ENCODE assay signal across 8 cellular contexts in the genomic region with DNA sequence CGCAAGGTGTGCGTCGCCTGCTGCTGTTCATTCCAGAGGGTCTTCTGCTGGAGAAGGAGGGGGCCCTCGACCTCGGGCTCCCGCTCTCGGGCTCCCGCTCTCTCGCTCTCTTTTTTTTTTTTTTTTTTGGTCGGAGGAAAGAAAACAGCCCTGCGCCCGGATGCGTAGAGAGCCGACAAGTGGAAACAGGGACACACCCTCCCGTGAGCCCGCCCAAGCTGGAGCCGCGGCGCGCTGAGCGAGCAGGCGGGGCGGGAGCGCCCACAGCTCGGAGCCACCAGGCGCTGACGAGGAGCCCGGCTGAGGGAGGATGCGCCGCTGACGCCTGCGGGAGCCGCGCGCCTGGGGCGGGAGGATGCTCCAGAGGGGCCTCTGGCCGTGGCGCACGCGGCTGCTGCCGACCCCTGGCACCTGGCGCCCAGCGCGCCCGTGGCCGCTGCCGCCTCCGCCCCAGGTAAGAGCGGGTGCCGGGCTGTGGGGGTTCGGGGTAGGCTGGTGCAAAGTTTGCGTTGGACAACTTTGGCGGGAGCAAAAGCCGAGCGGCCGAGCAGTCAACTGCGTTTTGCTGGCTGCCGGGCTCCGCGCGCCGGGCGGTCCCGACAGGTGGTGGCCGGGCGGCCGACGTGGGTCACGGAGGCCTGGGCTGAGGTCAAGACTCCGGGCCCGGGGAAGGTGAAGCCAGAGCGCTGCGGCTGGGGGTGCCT. TPM values are rescaled to one million over a fixed set of nuclear protein-coding genes. Genes with fewer than 3 reads are reported as not detected.
DNase-seq lines count a peak whose midpoint lies in the region; ATAC-seq and TF ChIP-seq lines count a peak whose summit lies in the region.

A gene with protein sequence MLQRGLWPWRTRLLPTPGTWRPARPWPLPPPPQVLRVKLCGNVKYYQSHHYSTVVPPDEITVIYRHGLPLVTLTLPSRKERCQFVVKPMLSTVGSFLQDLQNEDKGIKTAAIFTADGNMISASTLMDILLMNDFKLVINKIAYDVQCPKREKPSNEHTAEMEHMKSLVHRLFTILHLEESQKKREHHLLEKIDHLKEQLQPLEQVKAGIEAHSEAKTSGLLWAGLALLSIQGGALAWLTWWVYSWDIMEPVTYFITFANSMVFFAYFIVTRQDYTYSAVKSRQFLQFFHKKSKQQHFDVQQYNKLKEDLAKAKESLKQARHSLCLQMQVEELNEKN (plus strand): TSS at position 264 of the 704 bp plus-strand sequence. CDS start 92 bp downstream, at position 356.

- H3K27ac Mint-ChIP-seq in naive thymus-derived CD4-positive, alpha-beta T cell = peak within 1 kb of the TSS; percentile 90 to 100 (median 98)
- H3K27ac Mint-ChIP-seq in stimulated activated memory B cell treated with anti-CD40 and anti-IgM and Interleukin-4, amounts not matched to agents 10 μg/mL and 1 μg/mL and 100 μg/mL, for 72 hours = peak within 1 kb of the TSS; percentile 90

- peak within 1 kb of the TSS; percentile 39; the same call in 1 of the 2 replicates for H3K27ac ChIP-seq in HUES64 (ENCODE audit: low read depth, low read length)
- peak within 1 kb of the TSS; percentile 96 for H3K27ac ChIP-seq in naive thymus-derived CD4-positive, alpha-beta T cell (ENCODE audit: low read depth, low read length)

- H3K27me3 Mint-ChIP-seq in naive thymus-derived CD4-positive, alpha-beta T cell = no peaks in the 10 kb centered on the region
- H3K27me3 Mint-ChIP-seq in stimulated activated memory B cell treated with anti-CD40 and anti-IgM and Interleukin-4, amounts not matched to agents 10 μg/mL and 1 μg/mL and 100 μg/mL, for 72 hours = no peaks in the 10 kb centered on the region

- H3K9me3 Mint-ChIP-seq in naive thymus-derived CD4-positive, alpha-beta T cell = peaks cover 0 to 3% (median 0%) of the 10 kb centered on the region in 11 donors
- H3K9me3 Mint-ChIP-seq in stimulated activated memory B cell treated with anti-CD40 and anti-IgM and Interleukin-4, amounts not matched to agents 10 μg/mL and 1 μg/mL and 100 μg/mL, for 72 hours = no peaks in the 10 kb centered on the region

- H3K36me3 Mint-ChIP-seq in naive thymus-derived CD4-positive, alpha-beta T cell = peaks cover 8 to 35% (median 22%) of the 10 kb centered on the region in 5 donors
- H3K36me3 Mint-ChIP-seq in stimulated activated memory B cell treated with anti-CD40 and anti-IgM and Interleukin-4, amounts not matched to agents 10 μg/mL and 1 μg/mL and 100 μg/mL, for 72 hours = no peaks in the 10 kb centered on the region

- CTCF ChIA-PET in naive thymus-derived CD4-positive, alpha-beta T cell (lab: Charles Lee) = interaction anchor here (0.6 to 3.2 kb wide), 10 partner anchors 12 to 286 kb away, joined by 3 to 14 read pairs (median 4); partner anchors contain the start of gene SEC24B

- no peaks in the 10 kb centered on the region for H3K36me3 ChIP-seq in HUES64 (ENCODE audit: insufficient read depth, low read length)
- peaks cover 0 to 11% (median 0%) of the 10 kb centered on the region in 3 experiments for H3K36me3 ChIP-seq in naive thymus-derived CD4-positive, alpha-beta T cell (ENCODE audit: control insufficient read depth in 2 of 3, insufficient read depth in 3 of 3, low read length in 3 of 3)

- WGBS in HUES64 = under 1% methylated on average over 73 of the region's 73 CpGs

- POLR2A ChIA-PET in naive thymus-derived CD4-positive, alpha-beta T cell (lab: Charles Lee) = interaction anchor here (0.6 to 4.7 kb wide), 27 partner anchors 9 to 942 kb away, joined by 3 to 66 read pairs (median 5); partner anchors contain the start of genes CASP6, GAR1, PLA2G12A and SEC24B

- H3K4me1 ChIP-seq in HUES64 (ENCODE audit: insufficient read depth, low read length) = peaks cover 13% of the 10 kb centered on the region
- H3K4me1 ChIP-seq in naive thymus-derived CD4-positive, alpha-beta T cell (ENCODE audit: control insufficient read depth in 2 of 2, insufficient read depth in 2 of 2, low read length in 2 of 2) = peaks cover 25 to 41% of the 10 kb centered on the region in 2 donors

- H3K4me1 Mint-ChIP-seq in naive thymus-derived CD4-positive, alpha-beta T cell = peaks cover 34 to 76% (median 58%) of the 10 kb centered on the region in 7 donors
- peaks cover 15% of the 10 kb centered on the region for H3K4me1 Mint-ChIP-seq in stimulated activated memory B cell treated with anti-CD40 and anti-IgM and Interleukin-4, amounts not matched to agents 10 μg/mL and 1 μg/mL and 100 μg/mL, for 72 hours

- H3K4me3 Mint-ChIP-seq in naive thymus-derived CD4-positive, alpha-beta T cell = peak within 1 kb of the TSS; percentile 89 to 100 (median 98)
- H3K4me3 Mint-ChIP-seq in stimulated activated memory B cell treated with anti-CD40 and anti-IgM and Interleukin-4, amounts not matched to agents 10 μg/mL and 1 μg/mL and 100 μg/mL, for 72 hours = peak within 1 kb of the TSS; percentile 89

- H3K9me3 ChIP-seq in HUES64 (ENCODE audit: insufficient read depth, low read depth, low read length) = no peaks in the 10 kb centered on the region
- H3K9me3 ChIP-seq in naive thymus-derived CD4-positive, alpha-beta T cell (ENCODE audit: control insufficient read depth in 2 of 3, low read length in 3 of 3) = no peaks in the 10 kb centered on the region

- H3K4me3 ChIP-seq in HUES64 (ENCODE audit: low read length) = peak within 1 kb of the TSS; percentile 67
- peak within 1 kb of the TSS; percentile 83 for H3K4me3 ChIP-seq in naive thymus-derived CD4-positive, alpha-beta T cell (ENCODE audit: low read length)

- ATAC-seq in GM21526 (IDR thresholded peaks at IDR 0.05; ENCODE audit: low FRiP score, unreplicated experiment) = peak; percentile 87
- ATAC-seq in naive thymus-derived CD4-positive, alpha-beta T cell = peak; percentile 96
- peak; percentile 97 for ATAC-seq in stimulated activated memory B cell treated with anti-CD40 and anti-IgM and Interleukin-4, amounts not matched to agents 10 μg/mL and 1 μg/mL and 100 μg/mL, for 72 hours

- DNase-seq in DMS114 treated with DMSO at 0.1 percent for 48 hours (lab: John Stamatoyannopoulos, UW; ENCODE audit: unreplicated experiment) (peak; percentile 41), fibroblast of gingiva (ENCODE audit: low read depth) (peak; percentile 89)
- peak; percentile 91 to 94 for DNase-seq in activated T-cell treated with anti-CD3 and anti-CD28 coated beads, Interleukin-2, amount 50 U/mL, for 48 hours
- DNase-seq in naive thymus-derived CD4-positive, alpha-beta T cell = peak; percentile 80 to 95 (median 93)

- peak within 1 kb of the TSS; percentile 85 for H3K9ac ChIP-seq in HUES64 (ENCODE audit: low read depth, low read length)

- intact Hi-C loops in naive thymus-derived CD4-positive, alpha-beta T cell (cut with micrococcal nuclease) = loop anchor here (1.0 to 10.0 kb wide), 13 partner anchors 11 to 1839 kb away; partner anchors contain the start of genes PAPSS1 (in 2 of the 2), RPL34 (in 2 of the 2), SEC24B (in 2 of the 2) and CASP6 (in 1 of the 2)

- H3K27me3 ChIP-seq in HUES64 (ENCODE audit: insufficient read depth, low read length) = peaks cover 22% of the 10 kb centered on the region; the same call in 1 of the 2 replicates
- H3K27me3 ChIP-seq in naive thymus-derived CD4-positive, alpha-beta T cell (ENCODE audit: control insufficient read depth in 2 of 2, insufficient read depth in 2 of 2, low read length in 2 of 2) = no peaks in the 10 kb centered on the region

TF ChIP-seq in PFSK-1, 5 proteins besides CTCF, POLR2A, EP300 and RAD21:
- TF ChIP-seq, protein P1, sequence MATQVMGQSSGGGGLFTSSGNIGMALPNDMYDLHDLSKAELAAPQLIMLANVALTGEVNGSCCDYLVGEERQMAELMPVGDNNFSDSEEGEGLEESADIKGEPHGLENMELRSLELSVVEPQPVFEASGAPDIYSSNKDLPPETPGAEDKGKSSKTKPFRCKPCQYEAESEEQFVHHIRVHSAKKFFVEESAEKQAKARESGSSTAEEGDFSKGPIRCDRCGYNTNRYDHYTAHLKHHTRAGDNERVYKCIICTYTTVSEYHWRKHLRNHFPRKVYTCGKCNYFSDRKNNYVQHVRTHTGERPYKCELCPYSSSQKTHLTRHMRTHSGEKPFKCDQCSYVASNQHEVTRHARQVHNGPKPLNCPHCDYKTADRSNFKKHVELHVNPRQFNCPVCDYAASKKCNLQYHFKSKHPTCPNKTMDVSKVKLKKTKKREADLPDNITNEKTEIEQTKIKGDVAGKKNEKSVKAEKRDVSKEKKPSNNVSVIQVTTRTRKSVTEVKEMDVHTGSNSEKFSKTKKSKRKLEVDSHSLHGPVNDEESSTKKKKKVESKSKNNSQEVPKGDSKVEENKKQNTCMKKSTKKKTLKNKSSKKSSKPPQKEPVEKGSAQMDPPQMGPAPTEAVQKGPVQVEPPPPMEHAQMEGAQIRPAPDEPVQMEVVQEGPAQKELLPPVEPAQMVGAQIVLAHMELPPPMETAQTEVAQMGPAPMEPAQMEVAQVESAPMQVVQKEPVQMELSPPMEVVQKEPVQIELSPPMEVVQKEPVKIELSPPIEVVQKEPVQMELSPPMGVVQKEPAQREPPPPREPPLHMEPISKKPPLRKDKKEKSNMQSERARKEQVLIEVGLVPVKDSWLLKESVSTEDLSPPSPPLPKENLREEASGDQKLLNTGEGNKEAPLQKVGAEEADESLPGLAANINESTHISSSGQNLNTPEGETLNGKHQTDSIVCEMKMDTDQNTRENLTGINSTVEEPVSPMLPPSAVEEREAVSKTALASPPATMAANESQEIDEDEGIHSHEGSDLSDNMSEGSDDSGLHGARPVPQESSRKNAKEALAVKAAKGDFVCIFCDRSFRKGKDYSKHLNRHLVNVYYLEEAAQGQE (IDR thresholded peaks at IDR 0.05; ENCODE audit: insufficient read depth in 1 of 2, low read depth in 2 of 2, low read length in 2 of 2) = no peak
- no peak for TF ChIP-seq TAF1 (IDR thresholded peaks at IDR 0.05; ENCODE audit: borderline replicate concordance, insufficient read depth, low read length)
- TF ChIP-seq POLR2AphosphoS5 (IDR thresholded peaks at IDR 0.05; ENCODE audit: low read depth, low read length) = no peak
- peak; percentile 34 for TF ChIP-seq FOXP2 (optimal IDR thresholded peaks at IDR 0.05; ENCODE audit: borderline replicate concordance, extremely low read depth, extremely low read length, insufficient read depth)
- peak; percentile 17; the same call in 1 of the 2 replicates for TF ChIP-seq SIN3A (IDR thresholded peaks at IDR 0.05; ENCODE audit: borderline replicate concordance, insufficient read depth, low read length)

RNA-seq across cellular contexts. Expression of the gene that starts here (rescaled TPM):
- polyA plus RNA-seq in HUES64 (2013, experiment 1 of 2) = 7.3 TPM
- polyA plus RNA-seq in HUES64 (2013, experiment 2 of 2) = 4.8 TPM
- polyA plus RNA-seq in PFSK-1 (2012; ENCODE audit: insufficient read length, low read depth) = 13.7 TPM
- total RNA-seq in naive thymus-derived CD4-positive, alpha-beta T cell = 100 to 1,000 TPM in 4 of 5 experiments, 10 to 100 TPM in 1; 83.4 to 177 (median 114) TPM
- polyA plus RNA-seq in naive thymus-derived CD4-positive, alpha-beta T cell = 100 to 1,000 TPM; 191 to 207 TPM

Comparison
In these comparisons a context has a peak if more than half of its experiments do, and no peak if none do; other contexts are left out.
1. Peak in every context shown above with its lines: DNase-seq, ATAC-seq, H3K4me3 ChIP-seq and H3K27ac ChIP-seq.
2. DNase-seq: peak in every context shown above with its lines; median percentile 93 in naive thymus-derived CD4-positive, alpha-beta T cell; 92 in activated T-cell treated with anti-CD3 and anti-CD28 coated beads, Interleukin-2, amount 50 U/mL, for 48 hours; 89 in fibroblast of gingiva; 41 in DMS114 treated with DMSO at 0.1 percent for 48 hours.